In the genomic region with DNA sequence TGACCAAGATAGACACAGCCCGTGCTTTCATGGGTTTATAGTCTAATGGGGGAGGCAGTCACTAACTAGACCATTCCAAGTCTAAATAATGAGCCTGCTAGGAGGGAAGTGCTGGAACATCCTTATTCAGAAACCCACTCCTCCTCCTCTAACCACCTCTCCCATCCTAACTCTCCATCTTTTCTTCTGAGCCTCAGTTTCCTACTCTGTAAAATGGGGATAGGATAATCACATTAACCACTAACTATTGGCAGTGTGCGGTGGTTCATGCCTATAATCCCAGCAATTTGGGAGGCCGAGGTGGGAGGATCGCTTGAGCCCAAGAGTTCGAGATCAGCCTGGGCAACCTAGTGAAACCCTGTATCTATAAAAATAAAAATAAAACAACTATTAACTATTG, we compare ENCODE assay signal across 8 cellular contexts.
"Had no signal": no experiment of that assay in that cellular context is flagged by ENCODE, and none has a peak within 500 bp of the region (broad histone marks: within the 10 kb centered on the region; RNA-seq: fewer than 3 reads in every experiment).

No MANE protein-coding gene starts in this region.

- DNase-seq: H9, HCEC 1CT, Karpas-422 had no signal

- H3K27ac ChIP-seq: KMS-11 had no signal

- FAIRE-seq: H1, H54, HTR-8/SVneo had no signal

- H3K4me2 ChIP-seq: GM23338, KMS-11 had no signal

- H2AFZ ChIP-seq: GM23338 had no signal

- ATAC-seq: GM23338 had no signal

- H3K9ac ChIP-seq: KMS-11 had no signal

- H3K4me3 ChIP-seq: GM23338 had no signal
